ENCODE assay signal across 1 cellular context in genomic region chr17:9016941-9017552, GRCh38.
TF ChIP-seq lines count a peak whose summit lies in the region.

No MANE protein-coding gene starts in this region.

TF ChIP-seq in HEK293, 187 proteins besides CTCF, POLR2A, EP300 and RAD21 (continued from another document):
- peak; percentile 90 for TF ChIP-seq KLF17 (tag by site-specific recombination; IDR thresholded peaks at IDR 0.05)
- 0 out of 2 replicates have a peak, but pooled peaks have one; percentile 24 for TF ChIP-seq TSHZ1 (tag by site-specific recombination; IDR thresholded peaks at IDR 0.05; ENCODE audit: borderline replicate concordance)
- TF ChIP-seq PRDM10 (tag by site-specific recombination; IDR thresholded peaks at IDR 0.05): peak; percentile 69
- peak; percentile 71 for TF ChIP-seq HIC1 (tag by site-specific recombination; IDR thresholded peaks at IDR 0.05)
- peak; percentile 48; the same call in 1 of the 2 replicates for TF ChIP-seq ZBTB20 (tag by site-specific recombination; IDR thresholded peaks at IDR 0.05)
- peak; percentile 61; the same call in 1 of the 2 replicates for TF ChIP-seq ZNF501 (tag by site-specific recombination; IDR thresholded peaks at IDR 0.05)
- 0 out of 2 replicates have a peak, but pooled peaks have one; percentile 45 for TF ChIP-seq HOXD13 (CRISPR knock-in tag; IDR thresholded peaks at IDR 0.05; ENCODE audit: borderline replicate concordance)
- peak; percentile 8; the same call in 1 of the 2 replicates for TF ChIP-seq ZNF394 (tag by site-specific recombination; IDR thresholded peaks at IDR 0.05; ENCODE audit: borderline replicate concordance)
- TF ChIP-seq ZNF76 (tag by site-specific recombination; IDR thresholded peaks at IDR 0.05; ENCODE audit: borderline replicate concordance, low read depth): no peak
- TF ChIP-seq KLF1 (tag by site-specific recombination; IDR thresholded peaks at IDR 0.05): peak; percentile 54
- no peak for TF ChIP-seq ZBTB11 (tag by site-specific recombination; conservative IDR thresholded peaks at IDR 0.05; ENCODE audit: low read depth)
